8 cellular contexts compared by ENCODE assay signal in genomic region chr12:105053116-105053572, GRCh38. TPM values are rescaled to one million over a fixed set of nuclear protein-coding genes. Genes with fewer than 3 reads are reported as not detected.
DNase-seq lines count a peak whose midpoint lies in the region; ATAC-seq and TF ChIP-seq lines count a peak whose summit lies in the region.

No MANE protein-coding gene starts in this region.

- H3K27me3 ChIP-seq in neuronal stem cell (ENCODE audit: control insufficient read depth in 3 of 3, insufficient read depth in 3 of 3, low read depth in 1 of 3, low read length in 3 of 3) = no peaks in the 10 kb centered on the region

- no peak overlapping the region for H3K4me3 Mint-ChIP-seq in activated T-cell treated with anti-CD3 and anti-CD28 coated beads, Interleukin-2, amount 50 U/mL, for 4 hours

- no peak overlapping the region for H3K9ac ChIP-seq in neuronal stem cell (ENCODE audit: low read depth, low read length, poor library complexity)

- H3K36me3 Mint-ChIP-seq in activated T-cell treated with anti-CD3 and anti-CD28 coated beads, Interleukin-2, amount 50 U/mL, for 4 hours (ENCODE audit: insufficient read depth) = peaks cover 5% of the 10 kb centered on the region

- no peaks in the 10 kb centered on the region for H3K4me1 ChIP-seq in neuronal stem cell (ENCODE audit: control insufficient read depth in 2 of 2, insufficient read depth in 1 of 2, low read depth in 1 of 2, low read length in 2 of 2)

- peaks cover 21% of the 10 kb centered on the region for H3K9me3 Mint-ChIP-seq in activated T-cell treated with anti-CD3 and anti-CD28 coated beads, Interleukin-2, amount 50 U/mL, for 4 hours

- no peak overlapping the region for H2AK5ac ChIP-seq in neuronal stem cell (ENCODE audit: low read depth, low read length)

- H3K27me3 Mint-ChIP-seq in activated T-cell treated with anti-CD3 and anti-CD28 coated beads, Interleukin-2, amount 50 U/mL, for 4 hours (ENCODE audit: low read depth) = no peaks in the 10 kb centered on the region

- CTCF ChIA-PET in AG04449 (lab: Yijun Ruan, JAX) = interaction anchor here (0.7 to 7.4 kb wide), 16 partner anchors 8 to 853 kb away, joined by 3 to 113 read pairs (median 8); no protein-coding TSS in a partner anchor

- no peak overlapping the region for H3K23ac ChIP-seq in neuronal stem cell (ENCODE audit: low read depth, low read length, poor library complexity)

- peak; percentile 16 for DNase-seq in AG04449 (ENCODE audit: low read depth, low spot score)
- DNase-seq in RKO (ENCODE audit: low spot score) = peak; percentile 76
- DNase-seq in activated T-cell treated with anti-CD3 and anti-CD28 coated beads, Interleukin-2, amount 50 U/mL, for 4 hours = peak; percentile 69
- peak; percentile 96 for DNase-seq in fibroblast of peridontal ligament (ENCODE audit: extremely low read depth)
- DNase-seq in neuronal stem cell (ENCODE audit: low spot score) = peak; percentile 79
- DNase-seq in stromal cell of bone marrow (ENCODE audit: low read depth) = peak; percentile 72

- H3K4me3 ChIP-seq in AG04449 (ENCODE audit: low read depth, low read length) (no peak overlapping the region), neuronal stem cell (ENCODE audit: low read length in 2 of 2) (no peak overlapping the region)

- H3K36me3 ChIP-seq in neuronal stem cell (replicated peaks in 1 of 2; ENCODE audit: control insufficient read depth in 2 of 2, insufficient read depth in 2 of 2, low read length in 2 of 2) = no peaks in the 10 kb centered on the region

- H2BK5ac ChIP-seq in neuronal stem cell (ENCODE audit: low read length) = no peak overlapping the region

- POLR2A ChIA-PET in AG04449 (lab: Yijun Ruan, JAX) = no interaction called here

- H3K4ac ChIP-seq in neuronal stem cell (ENCODE audit: low read length) = no peak overlapping the region

- no peak overlapping the region for H2BK15ac ChIP-seq in neuronal stem cell (ENCODE audit: low read length)

- H3K4me2 ChIP-seq in neuronal stem cell (ENCODE audit: insufficient read depth, low read length, poor library complexity, severe bottlenecking) = no peak overlapping the region

- H2AFZ ChIP-seq in neuronal stem cell (ENCODE audit: low read length) = peak overlapping the region; percentile 52

- H3K4me1 Mint-ChIP-seq in activated T-cell treated with anti-CD3 and anti-CD28 coated beads, Interleukin-2, amount 50 U/mL, for 4 hours (ENCODE audit: low read depth) = no peaks in the 10 kb centered on the region

- no peak overlapping the region for H4K91ac ChIP-seq in neuronal stem cell (ENCODE audit: low read depth, low read length, poor library complexity)

- WGBS in neuronal stem cell (ENCODE audit: extremely low coverage in 2 of 2, insufficient read length in 2 of 2, insufficient replicate concordance in 1 of 2), 2 donors = no CpG with 5 or more reads among the region's 2 CpGs

- peaks cover 0 to 7% of the 10 kb centered on the region in 2 donors for H3K9me3 ChIP-seq in neuronal stem cell (replicated peaks in 1 of 2; ENCODE audit: control insufficient read depth in 2 of 2, insufficient read depth in 1 of 2, low read depth in 1 of 2, low read length in 2 of 2)

- TF ChIP-seq CTCF in AG04449 (IDR thresholded peaks at IDR 0.05; ENCODE audit: insufficient read depth, low read length, missing control alignments) (peak; percentile 81), LNCAP (IDR thresholded peaks at IDR 0.05) (peak; percentile 91)

- no peak overlapping the region for H3K14ac ChIP-seq in neuronal stem cell (ENCODE audit: low read length)

- no peak overlapping the region for H3K27ac ChIP-seq in neuronal stem cell (replicated peaks; ENCODE audit: low read length)

- H3K18ac ChIP-seq in neuronal stem cell (ENCODE audit: low read length) = no peak overlapping the region

- H4K8ac ChIP-seq in neuronal stem cell (ENCODE audit: low read depth, low read length) = no peak overlapping the region

- no peak overlapping the region for H2BK12ac ChIP-seq in neuronal stem cell (ENCODE audit: low read length)

- ATAC-seq in GM18873 (IDR thresholded peaks at IDR 0.05; ENCODE audit: low FRiP score, unreplicated experiment) = peak; percentile 71
- peak; percentile 71 to 73 for ATAC-seq in activated T-cell treated with anti-CD3 and anti-CD28 coated beads, Interleukin-2, amount 50 U/mL, for 4 hours

- H2BK120ac ChIP-seq in neuronal stem cell (ENCODE audit: low read depth, low read length) = no peak overlapping the region

- peaks cover 1% of the 10 kb centered on the region for H3K79me1 ChIP-seq in neuronal stem cell (ENCODE audit: low read depth, low read length)

RNA-seq across cellular contexts. Expression of gene ALDH1L2, which starts 31.1 kb away (rescaled TPM):
- total RNA-seq in activated T-cell treated with anti-CD3 and anti-CD28 coated beads, Interleukin-2, amount 50 U/mL, for 4 hours = under 1 TPM; 0.29 to 0.81 (median 0.35) TPM
- polyA plus RNA-seq in neuronal stem cell (2013, experiment 1 of 2) = 0.29 TPM
- polyA plus RNA-seq in neuronal stem cell (2013, experiment 2 of 2) = 0.28 TPM

RNA-seq across cellular contexts. Expression of gene WASHC4, which starts 54.4 kb away (rescaled TPM):
- 10 to 100 TPM; 21.2 to 25.7 (median 22.7) TPM for total RNA-seq in activated T-cell treated with anti-CD3 and anti-CD28 coated beads, Interleukin-2, amount 50 U/mL, for 4 hours
- polyA plus RNA-seq in neuronal stem cell (2013, experiment 1 of 2) = 21.5 TPM
- 23.8 TPM for polyA plus RNA-seq in neuronal stem cell (2013, experiment 2 of 2)

Comparison
In these comparisons a context has a peak if more than half of its experiments do, and no peak if none do; other contexts are left out.
1. DNase-seq: peak in every context shown above with its lines; median percentile 96 in fibroblast of peridontal ligament; 79 in neuronal stem cell; 76 in RKO; 72 in stromal cell of bone marrow; 69 in activated T-cell treated with anti-CD3 and anti-CD28 coated beads, Interleukin-2, amount 50 U/mL, for 4 hours; 16 in AG04449.